8 cellular contexts compared by ENCODE assay signal in the genomic region with DNA sequence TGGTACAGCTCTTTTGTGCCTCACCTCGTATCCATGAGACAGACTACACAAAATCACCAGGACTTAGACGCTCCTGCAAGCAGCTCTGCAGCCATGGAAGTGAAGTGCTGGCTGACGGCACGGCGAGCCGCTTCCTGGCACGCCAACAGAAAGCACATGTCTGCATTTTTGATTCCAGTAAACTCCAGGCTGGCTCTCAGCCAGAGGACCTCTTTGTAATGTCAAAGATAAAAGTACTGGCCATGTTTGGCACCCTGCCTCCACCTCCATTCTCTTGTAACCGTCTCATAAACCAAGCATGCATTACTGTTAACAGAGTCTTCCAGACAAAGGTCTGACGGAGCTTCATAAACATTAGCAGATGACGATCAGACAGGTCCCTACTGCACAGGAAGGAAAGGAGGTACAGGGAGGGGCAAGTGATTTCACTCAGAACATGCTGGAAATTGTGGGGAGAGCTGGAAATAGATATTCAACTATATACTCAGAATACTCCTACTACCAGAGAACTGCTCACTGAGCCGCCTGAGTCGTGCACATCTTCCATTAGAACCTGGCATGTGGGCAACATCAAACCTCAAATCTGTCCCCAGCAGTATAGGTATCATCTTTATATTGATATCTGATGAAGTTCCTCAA.
DNase-seq lines count a peak whose midpoint lies in the region; ATAC-seq and TF ChIP-seq lines count a peak whose summit lies in the region.

No MANE protein-coding gene starts in this region.

- no peaks in the 10 kb centered on the region for H3K27me3 Mint-ChIP-seq in neural crest cell (ENCODE audit: low read depth)
- no peaks in the 10 kb centered on the region for H3K27me3 Mint-ChIP-seq in T-helper 17 cell

- H2BK5ac ChIP-seq in mesendoderm (ENCODE audit: low read length), result no peak overlapping the region

- H4K8ac ChIP-seq in mesendoderm (ENCODE audit: low read depth, low read length), result no peak overlapping the region

- no peak overlapping the region for H4K5ac ChIP-seq in mesendoderm (ENCODE audit: low read length)

- no peaks in the 10 kb centered on the region for H3K79me2 ChIP-seq in mesendoderm (ENCODE audit: control insufficient read depth, insufficient read depth, low read length)

- H3K36me3 Mint-ChIP-seq in neural crest cell (ENCODE audit: low read depth) (no peaks in the 10 kb centered on the region), T-helper 17 cell (ENCODE audit: low read depth) (no peaks in the 10 kb centered on the region)

- no peak overlapping the region for H3K27ac ChIP-seq in mesendoderm (ENCODE audit: low read depth, low read length)

- H3K4me2 ChIP-seq in mesendoderm (ENCODE audit: low read length), result no peak overlapping the region

- H3K36me3 ChIP-seq in mesendoderm (ENCODE audit: control insufficient read depth, insufficient read depth, low read length), result no peaks in the 10 kb centered on the region

- H3K27me3 ChIP-seq in mesendoderm (ENCODE audit: insufficient read depth, low read length, poor library complexity), result no peaks in the 10 kb centered on the region

- no peak overlapping the region for H3K56ac ChIP-seq in mesendoderm (ENCODE audit: low read length)

- H2AK5ac ChIP-seq in mesendoderm (ENCODE audit: low read length), result no peak overlapping the region

- WGBS in mesendoderm (ENCODE audit: extremely low coverage, insufficient coverage, low lambda C conversion rate), result no CpG with 5 or more reads among the region's 12 CpGs

- H3K4ac ChIP-seq in mesendoderm (ENCODE audit: low read depth, low read length), result no peak overlapping the region

- no peaks in the 10 kb centered on the region for H3K4me1 ChIP-seq in mesendoderm (ENCODE audit: control insufficient read depth, low read depth, low read length)

- H3K4me1 Mint-ChIP-seq in neural crest cell (peaks cover 29% of the 10 kb centered on the region), T-helper 17 cell (no peaks in the 10 kb centered on the region)

- peak overlapping the region; percentile 24 for H3K27ac Mint-ChIP-seq in neural crest cell (ENCODE audit: unreplicated experiment)
- no peak overlapping the region for H3K27ac Mint-ChIP-seq in T-helper 17 cell

- no peak overlapping the region for H2BK15ac ChIP-seq in mesendoderm (replicated peaks; ENCODE audit: low read depth)

- no peaks in the 10 kb centered on the region for H3K9me3 ChIP-seq in T-helper 17 cell (ENCODE audit: control insufficient read depth, low read length, poor library complexity, severe bottlenecking)

- no peak overlapping the region for H2BK120ac ChIP-seq in mesendoderm (ENCODE audit: low read depth, low read length)

- DNase-seq in Caki2 (ENCODE audit: low read depth), result peak; percentile 37
- peak; percentile 96 for DNase-seq in NCI-H345 (lab: John Stamatoyannopoulos, UW)
- DNase-seq in epidermal melanocyte (ENCODE audit: insufficient read length, low spot score), result peak; percentile 54
- DNase-seq in neural crest cell (ENCODE audit: low read depth, low spot score), result no peak
- DNase-seq in T-helper 17 cell, result no peak
- no peak for DNase-seq in stimulated activated CD4-positive, alpha-beta T cell treated with anti-CD3 and anti-CD28 coated beads, Interleukin-4, amount 100 ng/mL, for 4 hours
- no peak for DNase-seq in mesendoderm
- no peak for DNase-seq in occipital lobe (lab: John Stamatoyannopoulos, UW)

- peaks cover 2% of the 10 kb centered on the region for H3K9me3 Mint-ChIP-seq in neural crest cell

- in situ Hi-C loops in Caki2 (cut with HindIII; ENCODE audit: low pct_unique_long_range_greater_than_20kb, low sequenced_read_pairs), result no loop called here

- H3K23ac ChIP-seq in mesendoderm (ENCODE audit: low read length), result no peak overlapping the region

- H3K9ac ChIP-seq in mesendoderm (ENCODE audit: low read length), result no peak overlapping the region

- H3K79me1 ChIP-seq in mesendoderm (ENCODE audit: low read length), result no peaks in the 10 kb centered on the region

- no peak for TF ChIP-seq CTCF in neural crest cell (conservative IDR thresholded peaks at IDR 0.05)

- H3K4me3 ChIP-seq in mesendoderm (ENCODE audit: low read length), result no peak overlapping the region

- no peak overlapping the region for H3K18ac ChIP-seq in mesendoderm (ENCODE audit: low read length)

- H3K4me3 Mint-ChIP-seq in neural crest cell, result no peak overlapping the region
- H3K4me3 Mint-ChIP-seq in T-helper 17 cell, result no peak overlapping the region

- ATAC-seq in T-helper 17 cell, result no peak

Comparison
In these comparisons a context has a peak if more than half of its experiments do, and no peak if none do; other contexts are left out.
1. DNase-seq: peak in Caki2 (single experiment), NCI-H345 (single experiment) and epidermal melanocyte (single experiment); none in neural crest cell (single experiment), T-helper 17 cell (0 of 3), stimulated activated CD4-positive, alpha-beta T cell treated with anti-CD3 and anti-CD28 coated beads, Interleukin-4, amount 100 ng/mL, for 4 hours (0 of 2), mesendoderm (single experiment) and occipital lobe (single experiment).